ENCODE assay signal across 8 cellular contexts in the genomic region with DNA sequence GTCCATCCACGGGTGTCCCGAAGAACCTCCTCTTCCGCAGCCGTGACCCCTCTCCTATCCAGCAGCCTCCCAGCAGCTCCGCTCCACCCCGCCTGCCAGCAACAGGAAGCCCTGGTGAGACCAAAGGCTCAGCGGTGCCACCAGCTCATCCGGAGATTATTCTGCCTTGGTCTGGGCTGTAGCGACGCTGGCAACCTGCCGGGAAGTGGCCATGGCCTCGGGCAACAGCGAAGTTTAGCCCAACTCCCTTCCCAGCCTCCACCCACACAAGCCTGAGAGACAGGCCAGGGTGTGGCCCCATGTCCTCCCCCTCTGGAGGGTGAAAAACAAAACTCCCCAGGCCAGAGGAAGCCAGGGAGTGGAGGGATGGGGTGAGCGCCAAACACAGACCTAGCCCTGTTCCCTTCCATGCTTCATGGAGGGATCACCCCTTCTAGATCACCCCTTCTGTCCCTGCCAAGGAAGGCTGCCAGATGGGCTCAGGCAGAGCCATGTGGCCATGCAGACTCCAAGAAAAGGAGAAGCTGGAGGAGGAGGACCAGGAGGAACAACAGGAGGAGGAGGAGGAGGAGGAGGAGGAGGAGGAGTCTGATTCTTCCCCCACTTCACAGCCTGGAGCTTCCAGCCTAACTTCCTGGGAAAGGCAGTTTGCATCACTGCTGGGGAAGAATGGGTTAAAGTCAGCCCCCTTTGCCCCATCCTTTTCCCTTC.
DNase-seq lines count a peak whose midpoint lies in the region; ATAC-seq and TF ChIP-seq lines count a peak whose summit lies in the region.

No MANE protein-coding gene starts in this region.

- ATAC-seq in GM18520 (IDR thresholded peaks at IDR 0.05; ENCODE audit: unreplicated experiment) (no peak), GM18858 (IDR thresholded peaks at IDR 0.05; ENCODE audit: unreplicated experiment) (no peak), HG03469 (IDR thresholded peaks at IDR 0.05; ENCODE audit: unreplicated experiment) (no peak)

- H3K4me3 ChIP-seq in GM08714 (ENCODE audit: low read length) (peak overlapping the region; percentile 57; the same call in 1 of the 2 replicates), foreskin fibroblast (ENCODE audit: low read depth in 1 of 2, low read length in 2 of 2) (peak overlapping the region; percentile 90 to 93)

- no peak for TF ChIP-seq CTCF in foreskin fibroblast (IDR thresholded peaks at IDR 0.05; ENCODE audit: low read depth, low read length)

- DNase-seq in NCI-H226 (peak; percentile 49), foreskin fibroblast (peak; percentile 71 to 91), pons (ENCODE audit: low spot score) (peak; percentile 25)
- peak; percentile 24 to 30 for DNase-seq in activated T-helper 1 cell treated with anti-CD3 and anti-CD28 coated beads, Interleukin-2, amount 50 U/mL, for 16 hours (ENCODE audit: low read depth in 1 of 2, low spot score in 1 of 2)

Comparison
In these comparisons a context has a peak if more than half of its experiments do, and no peak if none do; other contexts are left out.
1. DNase-seq: peak in every context shown above with its lines; median percentile 81 in foreskin fibroblast; 49 in NCI-H226; 27 in activated T-helper 1 cell treated with anti-CD3 and anti-CD28 coated beads, Interleukin-2, amount 50 U/mL, for 16 hours; 25 in pons.